Comparison of ENCODE assay signal across 1 cellular context in genomic region chr6:2514965-2515543, GRCh38.
TF ChIP-seq lines count a peak whose summit lies in the region.

No MANE protein-coding gene starts in this region.

TF ChIP-seq in HepG2, 621 proteins besides CTCF, POLR2A, EP300 and RAD21 (continued from another document and continues in another):
- TF ChIP-seq ETS1 (CRISPR knock-in tag; IDR thresholded peaks at IDR 0.05) (no peak), ZNF589 (CRISPR knock-in tag; conservative IDR thresholded peaks at IDR 0.05) (no peak), ZNF605 (CRISPR knock-in tag; IDR thresholded peaks at IDR 0.05) (peak; percentile 77), NR0B2 (CRISPR knock-in tag; IDR thresholded peaks at IDR 0.05) (no peak), ZNF747 (CRISPR knock-in tag; IDR thresholded peaks at IDR 0.05; ENCODE audit: borderline replicate concordance) (peak; percentile 64), ZFP36L2 (CRISPR knock-in tag; IDR thresholded peaks at IDR 0.05) (no peak), ZNF343 (CRISPR knock-in tag; IDR thresholded peaks at IDR 0.05) (peak; percentile 59; the same call in 1 of the 2 replicates), ZNF446 (CRISPR knock-in tag; IDR thresholded peaks at IDR 0.05) (no peak), TBX3 (IDR thresholded peaks at IDR 0.05; ENCODE audit: borderline replicate concordance) (peak; percentile 99), ZNF710 (CRISPR knock-in tag; IDR thresholded peaks at IDR 0.05; ENCODE audit: borderline replicate concordance) (peak; percentile 96), ZNF740 (CRISPR knock-in tag; IDR thresholded peaks at IDR 0.05) (no peak), ARID3A (IDR thresholded peaks at IDR 0.05; ENCODE audit: low read depth, low read length) (peak; percentile 55; the same call in 1 of the 2 replicates), ZNF761 (CRISPR knock-in tag; conservative IDR thresholded peaks at IDR 0.05) (no peak), THYN1 (CRISPR knock-in tag; IDR thresholded peaks at IDR 0.05; ENCODE audit: borderline replicate concordance, low read depth) (no peak), TBX2 (CRISPR knock-in tag; IDR thresholded peaks at IDR 0.05; ENCODE audit: borderline replicate concordance) (peak; percentile 100), BRD4 (CRISPR knock-in tag; IDR thresholded peaks at IDR 0.05) (no peak), ZBTB1 (CRISPR knock-in tag; IDR thresholded peaks at IDR 0.05; ENCODE audit: borderline replicate concordance) (no peak), ZNF75D (CRISPR knock-in tag; IDR thresholded peaks at IDR 0.05; ENCODE audit: borderline replicate concordance) (no peak), RAD51 (IDR thresholded peaks at IDR 0.05; ENCODE audit: borderline replicate concordance) (no peak), ZGPAT (CRISPR knock-in tag; IDR thresholded peaks at IDR 0.05) (peak; percentile 92), ZNF331 (CRISPR knock-in tag; IDR thresholded peaks at IDR 0.05) (peak; percentile 87), TEF (CRISPR knock-in tag; IDR thresholded peaks at IDR 0.05) (no peak), BCL3 (CRISPR knock-in tag; IDR thresholded peaks at IDR 0.05) (no peak), ZNF569 (CRISPR knock-in tag; IDR thresholded peaks at IDR 0.05; ENCODE audit: borderline replicate concordance) (no peak), BCLAF1 (IDR thresholded peaks at IDR 0.05) (no peak), AFF4 (CRISPR knock-in tag; IDR thresholded peaks at IDR 0.05) (no peak), SNRNP70 (IDR thresholded peaks at IDR 0.05; ENCODE audit: low read depth, low read length) (no peak), ZNF205 (CRISPR knock-in tag; IDR thresholded peaks at IDR 0.05) (peak; percentile 91), FLYWCH1 (CRISPR knock-in tag; IDR thresholded peaks at IDR 0.05) (peak; percentile 13; the same call in 1 of the 2 replicates), THAP7 (CRISPR knock-in tag; IDR thresholded peaks at IDR 0.05) (no peak), TOE1 (CRISPR knock-in tag; IDR thresholded peaks at IDR 0.05) (peak; percentile 47; the same call in 1 of the 2 replicates), SUZ12 (IDR thresholded peaks at IDR 0.05; ENCODE audit: low read depth, low read length) (no peak), MBD4 (IDR thresholded peaks at IDR 0.05; ENCODE audit: borderline replicate concordance, low read length) (no peak), SOX5 (CRISPR knock-in tag; IDR thresholded peaks at IDR 0.05; ENCODE audit: borderline replicate concordance) (peak; percentile 97), MNT (IDR thresholded peaks at IDR 0.05) (peak; percentile 52), ZSCAN29 (CRISPR knock-in tag; conservative IDR thresholded peaks at IDR 0.05) (peak; percentile 83; the same call in 1 of the 2 replicates), ZNF777 (CRISPR knock-in tag; IDR thresholded peaks at IDR 0.05) (peak; percentile 77), HOXA3 (CRISPR knock-in tag; IDR thresholded peaks at IDR 0.05) (peak; percentile 95), ZMYM4 (CRISPR knock-in tag; IDR thresholded peaks at IDR 0.05) (peak; percentile 95), GLMP (CRISPR knock-in tag; IDR thresholded peaks at IDR 0.05; ENCODE audit: borderline replicate concordance) (no peak), ZSCAN12 (CRISPR knock-in tag; IDR thresholded peaks at IDR 0.05) (no peak)
